ENCODE assay signal across 18 cellular contexts in the genomic region with DNA sequence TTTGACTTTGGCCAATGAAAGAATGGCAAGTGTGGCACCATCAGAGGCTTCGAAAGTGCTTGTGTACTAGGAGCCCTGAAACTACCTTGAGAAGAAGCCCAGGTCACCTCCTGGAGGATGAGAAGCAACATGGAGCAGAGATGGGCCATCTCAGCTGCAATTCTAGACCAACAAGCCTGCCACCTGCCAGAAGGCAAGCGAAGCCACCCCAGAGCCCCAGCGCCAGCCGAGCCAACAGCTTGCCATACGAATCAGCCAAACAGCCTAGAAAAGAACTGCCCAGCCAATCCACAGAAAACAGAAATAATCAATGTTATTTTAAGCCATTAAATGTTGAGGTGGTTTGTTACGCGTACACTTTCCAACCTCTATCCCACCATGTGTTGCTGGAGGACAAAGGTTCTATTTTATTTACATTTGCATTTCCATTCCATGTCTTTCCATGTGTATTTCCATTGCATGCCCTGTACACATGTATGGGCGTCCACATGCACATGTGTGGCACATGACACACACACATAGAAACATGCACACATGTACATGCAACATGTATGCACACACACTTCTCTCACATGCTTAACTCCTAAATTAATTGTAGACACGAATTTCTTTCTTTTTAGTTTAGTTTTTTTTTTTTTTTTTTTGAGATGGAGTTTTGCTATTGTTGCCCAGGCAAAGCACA.
A peak's percentile ranks its signal among the peaks of the same experiment; 100 is the strongest.
DNase-seq lines count a peak whose midpoint lies in the region; ATAC-seq, FAIRE-seq and TF ChIP-seq lines count a peak whose summit lies in the region.
"Had no signal": no experiment of that assay in that cellular context is flagged by ENCODE, and none has a peak within 500 bp of the region (broad histone marks: within the 10 kb centered on the region; RNA-seq: fewer than 3 reads in every experiment).

No MANE protein-coding gene starts in this region.

- intact Hi-C loops in natural killer cell (cut with micrococcal nuclease) = no loop called here
- intact Hi-C loops in HepG2 (cut with micrococcal nuclease; ENCODE audit: unreplicated experiment) = no loop called here
- intact Hi-C loops in spleen (cut with DNase I; ENCODE audit: low total_unique reads) = no loop called here

- no peak for TF ChIP-seq POLR2A in HepG2 (IDR thresholded peaks at IDR 0.05; ENCODE audit: insufficient read depth in 1 of 2, low read depth in 2 of 2, low read length in 2 of 2)
- TF ChIP-seq POLR2A in spleen (IDR thresholded peaks at IDR 0.05) = no peak

- H3K36me3 Mint-ChIP-seq in natural killer cell treated with Interleukin-12 subunit alpha and Interleukin-12 subunit beta and Interleukin-15 and Interleukin-18, amount 100 ng/mL, for 72 hours = no peaks in the 10 kb centered on the region
- no peaks in the 10 kb centered on the region for H3K36me3 Mint-ChIP-seq in natural killer cell
- H3K36me3 Mint-ChIP-seq in activated T-helper 17 cell treated with anti-CD3 and anti-CD28 coated beads, Interleukin-2, amount 50 U/mL, for 72 hours (ENCODE audit: low read depth) = no peaks in the 10 kb centered on the region
- H3K36me3 Mint-ChIP-seq: CD4-positive, CD25-positive, alpha-beta regulatory T cell; CD8-positive, alpha-beta memory T cell had no signal

- no peak for TF ChIP-seq CTCF in natural killer cell (IDR thresholded peaks at IDR 0.05)
- no peak for TF ChIP-seq CTCF in HepG2 (CRISPR knock-in tag; IDR thresholded peaks at IDR 0.05)
- TF ChIP-seq CTCF in spleen (IDR thresholded peaks at IDR 0.05 in 8 of 11, conservative IDR thresholded peaks at IDR 0.05 in 3 of 11) = no peak

- no peak for TF ChIP-seq RAD21 in HepG2 (CRISPR knock-in tag; IDR thresholded peaks at IDR 0.05)

- ATAC-seq in natural killer cell treated with Interleukin-12 subunit alpha and Interleukin-12 subunit beta and Interleukin-15 and Interleukin-18, amount 100 ng/mL, for 72 hours = no peak
- ATAC-seq in natural killer cell = no peak
- no peak for ATAC-seq in HepG2
- no peak for ATAC-seq in activated T-helper 17 cell treated with anti-CD3 and anti-CD28 coated beads, Interleukin-2, amount 50 U/mL, for 72 hours (replicated peaks)
- ATAC-seq: HCT116 had no signal

- H3K9me3 ChIP-seq in HepG2 (ENCODE audit: low read length) (no peaks in the 10 kb centered on the region), spleen (no peaks in the 10 kb centered on the region)
- H3K9me3 ChIP-seq: BE2C, Caco-2 had no signal

- H3K9me3 Mint-ChIP-seq in natural killer cell treated with Interleukin-12 subunit alpha and Interleukin-12 subunit beta and Interleukin-15 and Interleukin-18, amount 100 ng/mL, for 72 hours = no peaks in the 10 kb centered on the region
- H3K9me3 Mint-ChIP-seq in natural killer cell = no peaks in the 10 kb centered on the region
- H3K9me3 Mint-ChIP-seq in activated T-helper 17 cell treated with anti-CD3 and anti-CD28 coated beads, Interleukin-2, amount 50 U/mL, for 72 hours = no peaks in the 10 kb centered on the region
- H3K9me3 Mint-ChIP-seq: CD4-positive, CD25-positive, alpha-beta regulatory T cell; CD8-positive, alpha-beta memory T cell; HFFc6 had no signal

- H3K4me2 ChIP-seq in HepG2 (ENCODE audit: low read depth, low read length) = no peak overlapping the region

- POLR2A ChIA-PET in HepG2 (lab: Yijun Ruan, JAX) = no interaction called here

- H4K20me1 ChIP-seq in HepG2 (ENCODE audit: insufficient read depth, low read length) = no peaks in the 10 kb centered on the region

- no peak for TF ChIP-seq EP300 in HepG2 (IDR thresholded peaks at IDR 0.05; ENCODE audit: low read depth in 2 of 2, low read length in 2 of 2)
- TF ChIP-seq EP300 in HepG2 (CRISPR knock-in tag; IDR thresholded peaks at IDR 0.05; ENCODE audit: borderline replicate concordance) = no peak

- CTCF ChIA-PET in HepG2 (lab: Yijun Ruan, JAX; ENCODE audit: low intra/inter-chr PET ratio, low total read pairs) = no interaction called here

- no peak overlapping the region for H3K4me3 Mint-ChIP-seq in natural killer cell treated with Interleukin-12 subunit alpha and Interleukin-12 subunit beta and Interleukin-15 and Interleukin-18, amount 100 ng/mL, for 72 hours
- no peak overlapping the region for H3K4me3 Mint-ChIP-seq in natural killer cell
- H3K4me3 Mint-ChIP-seq in activated T-helper 17 cell treated with anti-CD3 and anti-CD28 coated beads, Interleukin-2, amount 50 U/mL, for 72 hours = no peak overlapping the region
- H3K4me3 Mint-ChIP-seq: CD4-positive, CD25-positive, alpha-beta regulatory T cell; CD8-positive, alpha-beta memory T cell; HFFc6 had no signal

- no TSS peak for BruUV-seq in HepG2 (replicated peaks; lab: Mats Ljungman, UMichigan)

- no peaks in the 10 kb centered on the region for H3K79me2 ChIP-seq in HepG2 (ENCODE audit: insufficient read depth, low read length)

- peak; percentile 26 for DNase-seq in natural killer cell treated with Interleukin-12 subunit alpha and Interleukin-12 subunit beta and Interleukin-15 and Interleukin-18, amount 100 ng/mL, for 72 hours (ENCODE audit: low spot score)
- DNase-seq in natural killer cell (no peak), HepG2 (ENCODE audit: low spot score) (no peak), spleen (peak; percentile 22)
- DNase-seq in stimulated activated CD4-positive, alpha-beta T cell treated with anti-CD3 and anti-CD28 coated beads, Interleukin-4, amount 100 ng/mL, for 24 hours = no peak
- DNase-seq: ACHN; BE2C; Caco-2; CD4-positive, CD25-positive, alpha-beta regulatory T cell; CD8-positive, alpha-beta memory T cell; GDM1; GOT3; H7; HFFc6 had no signal

- H3K36me3 ChIP-seq in HepG2 (replicated peaks in 1 of 2; ENCODE audit: control insufficient read depth in 1 of 2, insufficient read depth in 2 of 2, low read length in 2 of 2) (no peaks in the 10 kb centered on the region), spleen (no peaks in the 10 kb centered on the region)
- H3K36me3 ChIP-seq: BE2C had no signal

- no peak overlapping the region for H3K9ac ChIP-seq in HepG2 (ENCODE audit: insufficient read depth, low read depth, low read length)

- in situ Hi-C loops in HepG2 (cut with HindIII; ENCODE audit: extremely low pct_ligation_motif_present, low pct_unique_long_range_greater_than_20kb) = no loop called here

- H3K27ac ChIP-seq in HepG2 (ENCODE audit: extremely low read length, insufficient read depth, low read length) (no peak overlapping the region), spleen (no peak overlapping the region)

- H3K27me3 ChIP-seq in HepG2 (ENCODE audit: control insufficient read depth in 1 of 2, insufficient read depth in 2 of 2, low read length in 2 of 2) = peaks cover 0 to 44% of the 10 kb centered on the region in 2 experiments; a peak in 4 of 5 replicates
- H3K27me3 ChIP-seq in spleen (replicated peaks in 1 of 7) = peaks cover 0 to 26% (median 0%) of the 10 kb centered on the region in 7 donors
- H3K27me3 ChIP-seq: BE2C had no signal

- H2AFZ ChIP-seq in HepG2 (ENCODE audit: low read length) = no peak overlapping the region

- no peak overlapping the region for H3K27ac Mint-ChIP-seq in natural killer cell treated with Interleukin-12 subunit alpha and Interleukin-12 subunit beta and Interleukin-15 and Interleukin-18, amount 100 ng/mL, for 72 hours
- no peak overlapping the region for H3K27ac Mint-ChIP-seq in natural killer cell
- no peak overlapping the region for H3K27ac Mint-ChIP-seq in activated T-helper 17 cell treated with anti-CD3 and anti-CD28 coated beads, Interleukin-2, amount 50 U/mL, for 72 hours
- H3K27ac Mint-ChIP-seq: CD8-positive, alpha-beta memory T cell; HFFc6 had no signal

- 21% methylated on average over 9 of the region's 9 CpGs for WGBS in HepG2 (ENCODE audit: low lambda C conversion rate)
- WGBS in spleen, 5 donors = 84 to 93% (median 90%) methylated on average over 9 of the region's 9 CpGs

- H3K4me1 Mint-ChIP-seq in natural killer cell treated with Interleukin-12 subunit alpha and Interleukin-12 subunit beta and Interleukin-15 and Interleukin-18, amount 100 ng/mL, for 72 hours (ENCODE audit: low read depth in 2 of 2) = no peaks in the 10 kb centered on the region
- no peaks in the 10 kb centered on the region for H3K4me1 Mint-ChIP-seq in natural killer cell
- no peaks in the 10 kb centered on the region for H3K4me1 Mint-ChIP-seq in activated T-helper 17 cell treated with anti-CD3 and anti-CD28 coated beads, Interleukin-2, amount 50 U/mL, for 72 hours
- H3K4me1 Mint-ChIP-seq: CD8-positive, alpha-beta memory T cell had no signal

- FAIRE-seq in HepG2 (lab: Jason Lieb, UNC) = no peak
- FAIRE-seq: A204.1, D721Med had no signal

- H3K4me1 ChIP-seq in HepG2 (ENCODE audit: insufficient read depth, low read length) (no peaks in the 10 kb centered on the region), spleen (no peaks in the 10 kb centered on the region)
- H3K4me1 ChIP-seq: BE2C, Caco-2 had no signal

- H3K27me3 Mint-ChIP-seq in natural killer cell treated with Interleukin-12 subunit alpha and Interleukin-12 subunit beta and Interleukin-15 and Interleukin-18, amount 100 ng/mL, for 72 hours = peaks cover 0 to 3% of the 10 kb centered on the region in 2 donors
- no peaks in the 10 kb centered on the region for H3K27me3 Mint-ChIP-seq in natural killer cell (ENCODE audit: low read depth in 2 of 2)
- H3K27me3 Mint-ChIP-seq in activated T-helper 17 cell treated with anti-CD3 and anti-CD28 coated beads, Interleukin-2, amount 50 U/mL, for 72 hours = no peaks in the 10 kb centered on the region

- H3K4me3 ChIP-seq in HepG2 (replicated peaks in 1 of 3; ENCODE audit: insufficient read depth in 1 of 3, low read depth in 2 of 3, low read length in 3 of 3) (no peak overlapping the region), spleen (no peak overlapping the region)

TF ChIP-seq in HepG2, 621 proteins besides CTCF, POLR2A, EP300 and RAD21:
- TF ChIP-seq, protein P1, sequence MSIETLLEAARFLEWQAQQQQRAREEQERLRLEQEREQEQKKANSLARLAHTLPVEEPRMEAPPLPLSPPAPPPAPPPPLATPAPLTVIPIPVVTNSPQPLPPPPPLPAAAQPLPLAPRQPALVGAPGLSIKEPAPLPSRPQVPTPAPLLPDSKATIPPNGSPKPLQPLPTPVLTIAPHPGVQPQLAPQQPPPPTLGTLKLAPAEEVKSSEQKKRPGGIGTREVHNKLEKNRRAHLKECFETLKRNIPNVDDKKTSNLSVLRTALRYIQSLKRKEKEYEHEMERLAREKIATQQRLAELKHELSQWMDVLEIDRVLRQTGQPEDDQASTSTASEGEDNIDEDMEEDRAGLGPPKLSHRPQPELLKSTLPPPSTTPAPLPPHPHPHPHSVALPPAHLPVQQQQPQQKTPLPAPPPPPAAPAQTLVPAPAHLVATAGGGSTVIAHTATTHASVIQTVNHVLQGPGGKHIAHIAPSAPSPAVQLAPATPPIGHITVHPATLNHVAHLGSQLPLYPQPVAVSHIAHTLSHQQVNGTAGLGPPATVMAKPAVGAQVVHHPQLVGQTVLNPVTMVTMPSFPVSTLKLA (IDR thresholded peaks at IDR 0.05) = peak; percentile 93
- TF ChIP-seq ZNF446 (CRISPR knock-in tag; IDR thresholded peaks at IDR 0.05) (no peak), ZNF556 (CRISPR knock-in tag; IDR thresholded peaks at IDR 0.05; ENCODE audit: borderline replicate concordance) (no peak)

Comparison
In these comparisons a context has a peak if more than half of its experiments do, and no peak if none do; other contexts are left out.
1. DNase-seq: peak in natural killer cell treated with Interleukin-12 subunit alpha and Interleukin-12 subunit beta and Interleukin-15 and Interleukin-18, amount 100 ng/mL, for 72 hours (single experiment) and spleen (single experiment); none in natural killer cell (single experiment), HepG2 (single experiment) and stimulated activated CD4-positive, alpha-beta T cell treated with anti-CD3 and anti-CD28 coated beads, Interleukin-4, amount 100 ng/mL, for 24 hours (single experiment).